ENCODE assay signal across 13 cellular contexts in genomic region chr4:57550143-57550542, GRCh38.
"Had no signal": no experiment of that assay in that cellular context is flagged by ENCODE, and none has a peak within 500 bp of the region (broad histone marks: within the 10 kb centered on the region; RNA-seq: fewer than 3 reads in every experiment).

No MANE protein-coding gene starts in this region.

- H3K4me3 ChIP-seq: ascending aorta, left ventricle myocardium inferior, testis, upper lobe of right lung had no signal

- H3K9me3 ChIP-seq: ascending aorta, left ventricle myocardium inferior, testis, upper lobe of right lung had no signal

- H3K27me3 ChIP-seq: ascending aorta, testis, upper lobe of right lung had no signal

- ATAC-seq: activated CD8-positive, alpha-beta T cell treated with anti-CD3 and anti-CD28 coated beads for 36 hours; activated T-cell treated with anti-CD3 and anti-CD28 coated beads, Interleukin-2, amount 50 U/mL, for 72 hours; esophagus mucosa; upper lobe of right lung had no signal

- H3K27ac ChIP-seq: ascending aorta, left ventricle myocardium inferior, testis, upper lobe of right lung, VCaP had no signal

- H3K36me3 ChIP-seq: ascending aorta, left ventricle myocardium inferior, upper lobe of right lung had no signal

- H3K4me1 ChIP-seq: ascending aorta, left ventricle myocardium inferior, testis, upper lobe of right lung had no signal

- DNase-seq: activated CD4-positive, alpha-beta T cell treated with anti-CD3 and anti-CD28 coated beads for 4 hours; activated CD8-positive, alpha-beta memory T cell treated with anti-CD3 and anti-CD28 coated beads, Interleukin-2, amount 50 U/mL, for 4 hours; activated CD8-positive, alpha-beta T cell treated with anti-CD3 and anti-CD28 coated beads for 36 hours; activated gamma-delta T cell treated with Interleukin-2 at 50 U/mL for 16 hours; activated T-cell treated with anti-CD3 and anti-CD28 coated beads, Interleukin-2, amount 50 U/mL, for 72 hours; left ventricle myocardium inferior; stimulated activated CD4-positive, alpha-beta T cell treated with anti-CD3 and anti-CD28 coated beads, Interleukin-2, amount 100 ng/mL, for 48 hours; T1000; testis; upper lobe of right lung had no signal
